Comparison of ENCODE assay signal across 17 cellular contexts in genomic region chr12:122961551-122962329, GRCh38. TPM values are rescaled to one million over a fixed set of nuclear protein-coding genes. Genes with fewer than 3 reads are reported as not detected.
DNase-seq lines count a peak whose midpoint lies in the region; ATAC-seq and TF ChIP-seq lines count a peak whose summit lies in the region.
"Had no signal": no experiment of that assay in that cellular context is flagged by ENCODE, and none has a peak within 500 bp of the region (broad histone marks: within the 10 kb centered on the region; RNA-seq: fewer than 3 reads in every experiment).

No MANE protein-coding gene starts in this region.

- no peak overlapping the region for H3K4me2 ChIP-seq in mammary epithelial cell (ENCODE audit: insufficient read depth, low read depth, low read length)

- WGBS in mammary epithelial cell (ENCODE audit: low coverage, missing lambda C conversion rate), result 74% methylated on average over 9 of the region's 10 CpGs

- H2AFZ ChIP-seq in mammary epithelial cell (ENCODE audit: low read depth, low read length), result no peak overlapping the region

- intact Hi-C loops in MCF 10A (cut with micrococcal nuclease) (no loop called here), mammary epithelial cell (cut with micrococcal nuclease) (no loop called here)

- peaks cover 24% of the 10 kb centered on the region for H3K4me1 ChIP-seq in mammary epithelial cell (ENCODE audit: insufficient read depth, low read length)

- in situ Hi-C loops in mammary epithelial cell (cut with MboI; ENCODE audit: low sequenced_read_pairs in 2 of 2), result loop anchor here in 1 of 2 donors (25.0 kb wide), 2 partner anchors 174 to 324 kb away; no protein-coding TSS in a partner anchor

- CTCF ChIA-PET in MCF 10A (lab: Yijun Ruan, JAX) (interaction anchor here (0.7 to 2.3 kb wide), 4 partner anchors 9 to 102 kb away, joined by 3 to 7 read pairs (median 4); no protein-coding TSS in a partner anchor), mammary epithelial cell (lab: Charles Lee; ENCODE audit: low non-redundant PET) (no interaction called here)

- BruUV-seq in MCF 10A (replicated peaks; lab: Mats Ljungman, UMichigan) (no TSS peak), mammary epithelial cell (replicated peaks; lab: Mats Ljungman, UMichigan) (no TSS peak)

- no peak overlapping the region for H3K9ac ChIP-seq in mammary epithelial cell (ENCODE audit: insufficient read depth, low read length)

- DNase-seq in MCF 10A (ENCODE audit: unreplicated experiment), result peak; percentile 67
- DNase-seq in mammary epithelial cell, result no peak
- DNase-seq in OCI-M1 (lab: John Stamatoyannopoulos, UW), result peak; percentile 56
- DNase-seq in erythroblast (lab: John Stamatoyannopoulos, UW), result peak; percentile 61 to 70
- DNase-seq in substantia nigra (lab: John Stamatoyannopoulos, UW), result peak in 1 of 49 donors; percentile 52
- no peak for DNase-seq in NCI-H146 treated with DMSO at 0.1 percent for 48 hours (lab: John Stamatoyannopoulos, UW; ENCODE audit: unreplicated experiment)
- DNase-seq in cerebellar cortex (ENCODE audit: low spot score), result no peak
- no peak for DNase-seq in activated T-cell treated with anti-CD3 and anti-CD28 coated beads, Interleukin-2, amount 50 U/mL, for 4 hours
- DNase-seq: activated CD8-positive, alpha-beta memory T cell treated with anti-CD3 and anti-CD28 coated beads, Interleukin-2, amount 50 U/mL, for 48 hours; DMS53; midbrain; psoas muscle; stimulated activated CD4-positive, alpha-beta T cell treated with anti-CD3 and anti-CD28 coated beads, Interleukin-2, amount 100 ng/mL, for 48 hours; uterus had no signal

- H3K4me1 Mint-ChIP-seq in MCF 10A (ENCODE audit: insufficient read depth, unreplicated experiment), result no peaks in the 10 kb centered on the region
- H3K4me1 Mint-ChIP-seq in activated T-cell treated with anti-CD3 and anti-CD28 coated beads, Interleukin-2, amount 50 U/mL, for 4 hours (ENCODE audit: low read depth), result peaks cover 6% of the 10 kb centered on the region

- H3K27me3 ChIP-seq in mammary epithelial cell (ENCODE audit: insufficient read depth, low read length), result no peaks in the 10 kb centered on the region
- H3K27me3 ChIP-seq: SJSA1, uterus had no signal

- no peak for TF ChIP-seq POLR2A in erythroblast (IDR thresholded peaks at IDR 0.05; ENCODE audit: low read length)

- ATAC-seq in activated T-cell treated with anti-CD3 and anti-CD28 coated beads, Interleukin-2, amount 50 U/mL, for 4 hours, result no peak
- ATAC-seq: psoas muscle; stimulated activated effector memory CD8-positive, alpha-beta T cell treated with anti-CD3 and anti-CD28 coated beads, Interleukin-12 subunit alpha, Interleukin-12 subunit beta, amount 100 ng/mL, for 72 hours had no signal

- H3K79me2 ChIP-seq in mammary epithelial cell (ENCODE audit: insufficient read depth, low read length), result peaks cover 33% of the 10 kb centered on the region

- POLR2A ChIA-PET in MCF 10A (lab: Yijun Ruan, JAX), result interaction anchor here (0.5 to 1.0 kb wide), 5 partner anchors 17 to 180 kb away, joined by 3 to 4 read pairs (median 3); no protein-coding TSS in a partner anchor

- H3K27ac ChIP-seq in mammary epithelial cell (ENCODE audit: insufficient read depth, low read depth, low read length) (no peak overlapping the region), substantia nigra (ENCODE audit: low read depth, low read length, poor library complexity, severe bottlenecking) (peak overlapping the region; percentile 12)
- H3K27ac ChIP-seq: coronary artery, psoas muscle, SJSA1, uterus had no signal

- dilution Hi-C loops in mammary epithelial cell (cut with HindIII; ENCODE audit: low sequenced_read_pairs), result no loop called here

- H3K27ac Mint-ChIP-seq in MCF 10A (ENCODE audit: low read depth, unreplicated experiment), result no peak overlapping the region
- H3K27ac Mint-ChIP-seq: stimulated activated effector memory CD8-positive, alpha-beta T cell treated with anti-CD3 and anti-CD28 coated beads, Interleukin-12 subunit alpha, Interleukin-12 subunit beta, amount 100 ng/mL, for 72 hours had no signal

- H3K36me3 Mint-ChIP-seq in MCF 10A (ENCODE audit: insufficient read depth, unreplicated experiment), result no peaks in the 10 kb centered on the region
- H3K36me3 Mint-ChIP-seq in activated T-cell treated with anti-CD3 and anti-CD28 coated beads, Interleukin-2, amount 50 U/mL, for 4 hours (ENCODE audit: insufficient read depth), result no peaks in the 10 kb centered on the region

- H3K27me3 Mint-ChIP-seq in MCF 10A (ENCODE audit: insufficient read depth, unreplicated experiment), result no peaks in the 10 kb centered on the region
- H3K27me3 Mint-ChIP-seq in activated T-cell treated with anti-CD3 and anti-CD28 coated beads, Interleukin-2, amount 50 U/mL, for 4 hours (ENCODE audit: low read depth), result no peaks in the 10 kb centered on the region

- H3K9me3 ChIP-seq in mammary epithelial cell (replicated peaks; ENCODE audit: insufficient read depth, low read length), result no peaks in the 10 kb centered on the region
- H3K9me3 ChIP-seq: psoas muscle, SJSA1, uterus had no signal

- TF ChIP-seq CTCF in MCF 10A (IDR thresholded peaks at IDR 0.05; ENCODE audit: unreplicated experiment) (no peak), mammary epithelial cell (conservative IDR thresholded peaks at IDR 0.05 in 1 of 2, IDR thresholded peaks at IDR 0.05 in 1 of 2; ENCODE audit: extremely low read depth in 1 of 2, insufficient read depth in 1 of 2, low read depth in 1 of 2, low read length in 2 of 2) (no peak)

- peaks cover 4% of the 10 kb centered on the region for H3K36me3 ChIP-seq in mammary epithelial cell (ENCODE audit: insufficient read depth, low read length)
- H3K36me3 ChIP-seq: uterus had no signal

- H3K4me3 ChIP-seq in mammary epithelial cell (replicated peaks in 1 of 3; ENCODE audit: insufficient read depth in 1 of 3, low read depth in 2 of 3, low read length in 3 of 3), result no peak overlapping the region
- H3K4me3 ChIP-seq: coronary artery, psoas muscle, SJSA1, uterus had no signal

- H3K4me3 Mint-ChIP-seq in MCF 10A (ENCODE audit: unreplicated experiment), result no peak overlapping the region
- no peak overlapping the region for H3K4me3 Mint-ChIP-seq in activated T-cell treated with anti-CD3 and anti-CD28 coated beads, Interleukin-2, amount 50 U/mL, for 4 hours
- H3K4me3 Mint-ChIP-seq: stimulated activated effector memory CD8-positive, alpha-beta T cell treated with anti-CD3 and anti-CD28 coated beads, Interleukin-12 subunit alpha, Interleukin-12 subunit beta, amount 100 ng/mL, for 72 hours had no signal

- no peaks in the 10 kb centered on the region for H3K9me3 Mint-ChIP-seq in MCF 10A (ENCODE audit: unreplicated experiment)
- no peaks in the 10 kb centered on the region for H3K9me3 Mint-ChIP-seq in activated T-cell treated with anti-CD3 and anti-CD28 coated beads, Interleukin-2, amount 50 U/mL, for 4 hours
- H3K9me3 Mint-ChIP-seq: stimulated activated effector memory CD8-positive, alpha-beta T cell treated with anti-CD3 and anti-CD28 coated beads, Interleukin-12 subunit alpha, Interleukin-12 subunit beta, amount 100 ng/mL, for 72 hours had no signal

- H4K20me1 ChIP-seq in mammary epithelial cell (ENCODE audit: insufficient read depth, low read length), result peaks cover 2% of the 10 kb centered on the region

RNA-seq across cellular contexts. Expression of gene ABCB9, which starts 4.5 kb away (rescaled TPM):
- total RNA-seq in MCF 10A (2022) (1.6 and 3.2 TPM in 2 replicates), mammary epithelial cell (10 to 100 TPM; 11.2 to 15.5 TPM)
- 15.2 TPM for polyA plus RNA-seq in mammary epithelial cell
- polyA minus RNA-seq in mammary epithelial cell, result 12.7 TPM
- total RNA-seq in activated T-cell treated with anti-CD3 and anti-CD28 coated beads, Interleukin-2, amount 50 U/mL, for 4 hours, result 1 to 10 TPM; 2.3 to 3.2 (median 2.9) TPM

RNA-seq across cellular contexts. Expression of gene OGFOD2, which starts 13.3 kb away (rescaled TPM):
- total RNA-seq in MCF 10A (2022), result 17.5 and 22.5 TPM in 2 replicates
- total RNA-seq in mammary epithelial cell, result 10 to 100 TPM in 1 of 2 donors, 1 to 10 TPM in 1; 8.2 to 16.2 TPM
- 13.6 TPM for polyA plus RNA-seq in mammary epithelial cell
- 18.9 TPM for polyA minus RNA-seq in mammary epithelial cell
- 10 to 100 TPM; 23.1 to 25.5 (median 24.7) TPM for total RNA-seq in activated T-cell treated with anti-CD3 and anti-CD28 coated beads, Interleukin-2, amount 50 U/mL, for 4 hours

RNA-seq across cellular contexts. Expression of gene ARL6IP4, which starts 18.7 kb away (rescaled TPM):
- total RNA-seq in MCF 10A (2022) (198 and 238 TPM in 2 replicates), mammary epithelial cell (100 to 1,000 TPM in 1 of 2 donors, 10 to 100 TPM in 1; 70.2 to 166 TPM)
- polyA plus RNA-seq in mammary epithelial cell, result 183 TPM
- polyA minus RNA-seq in mammary epithelial cell, result 171 TPM
- 100 to 1,000 TPM; 118 to 141 (median 129) TPM for total RNA-seq in activated T-cell treated with anti-CD3 and anti-CD28 coated beads, Interleukin-2, amount 50 U/mL, for 4 hours

Comparison
In these comparisons a context has a peak if more than half of its experiments do, and no peak if none do; other contexts are left out.
1. DNase-seq: peak in MCF 10A (single experiment), OCI-M1 (single experiment) and erythroblast (2 of 2); none in mammary epithelial cell (single experiment), NCI-H146 treated with DMSO at 0.1 percent for 48 hours (single experiment), cerebellar cortex (single experiment) and activated T-cell treated with anti-CD3 and anti-CD28 coated beads, Interleukin-2, amount 50 U/mL, for 4 hours (single experiment).